11 cellular contexts compared by ENCODE assay signal in the genomic region with DNA sequence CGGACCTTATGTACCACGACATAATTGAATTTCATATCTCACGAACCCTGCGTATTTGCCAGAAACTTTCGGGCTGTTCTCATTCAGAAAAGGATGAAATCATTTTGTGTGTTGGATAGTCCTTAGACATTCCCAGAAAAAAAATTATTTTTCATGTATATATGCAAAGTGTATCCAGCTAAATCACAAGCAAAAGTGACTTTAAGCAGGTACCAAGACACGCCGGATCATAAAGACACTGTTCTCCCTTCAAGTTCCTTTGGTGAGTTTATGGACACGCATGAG. TPM values are rescaled to one million over a fixed set of nuclear protein-coding genes. Genes with fewer than 3 reads are reported as not detected.
A peak's percentile ranks its signal among the peaks of the same experiment; 100 is the strongest.
DNase-seq lines count a peak whose midpoint lies in the region; ATAC-seq, FAIRE-seq and TF ChIP-seq lines count a peak whose summit lies in the region.
"Had no signal": no experiment of that assay in that cellular context is flagged by ENCODE, and none has a peak within 500 bp of the region (broad histone marks: within the 10 kb centered on the region; RNA-seq: fewer than 3 reads in every experiment).

No MANE protein-coding gene starts in this region.

- peaks cover 15 to 28% (median 19%) of the 10 kb centered on the region in 10 experiments for H3K4me1 ChIP-seq in BLaER1 treated with 17β-estradiol and CSF1 and Interleukin-3, amounts not matched to agents 10 nM and 100 nM
- H3K4me1 ChIP-seq in K562 (replicated peaks in 1 of 2; ENCODE audit: control insufficient read depth in 2 of 2, insufficient read depth in 2 of 2, low read length in 2 of 2) (peaks cover 5 to 31% of the 10 kb centered on the region in 2 experiments; a peak in 4 of 5 replicates), neural progenitor cell (no peaks in the 10 kb centered on the region), heart left ventricle (peaks cover 0 to 13% (median 3%) of the 10 kb centered on the region in 12 donors)

- TF ChIP-seq POLR2A in K562 (conservative IDR thresholded peaks at IDR 0.05) (no peak), heart left ventricle (IDR thresholded peaks at IDR 0.05) (no peak)

- TF ChIP-seq CTCF in K562 (IDR thresholded peaks at IDR 0.05 in 2 of 3, conservative IDR thresholded peaks at IDR 0.05 in 1 of 3; ENCODE audit: insufficient read depth in 2 of 3, low read depth in 1 of 3, low read length in 3 of 3) = no peak; a peak in 1 of 6 replicates
- no peak for TF ChIP-seq CTCF in neural progenitor cell (IDR thresholded peaks at IDR 0.05)
- TF ChIP-seq CTCF in heart left ventricle (IDR thresholded peaks at IDR 0.05) = peak in 4 of 12 donors; percentile 9 to 28 (median 14)

- no peak for ATAC-seq in K562
- ATAC-seq in GM21786 (IDR thresholded peaks at IDR 0.05; ENCODE audit: unreplicated experiment) = no peak
- ATAC-seq in heart left ventricle = no peak
- ATAC-seq: stimulated activated naive CD8-positive, alpha-beta T cell treated with anti-CD3 and anti-CD28 coated beads, Interleukin-15, amount 100 ng/mL, for 72 hours had no signal

- H2AFZ ChIP-seq in K562 (ENCODE audit: low read depth, low read length) (peak overlapping the region; percentile 52), neural progenitor cell (replicated peaks) (no peak overlapping the region)

- 24% methylated on average over 8 of the region's 8 CpGs for WGBS in K562 (ENCODE audit: insufficient coverage, low coverage, missing lambda C conversion rate)
- 35 to 42% (median 38%) methylated on average over 8 of the region's 8 CpGs for WGBS in heart left ventricle, 4 donors

- H3K4me2 ChIP-seq in BLaER1 treated with 17β-estradiol and CSF1 and Interleukin-3, amounts not matched to agents 10 nM and 100 nM = peak overlapping the region in 8 of 11 experiments; percentile 2 to 61 (median 22); a peak in 8 of 22 replicates
- H3K4me2 ChIP-seq in K562 (ENCODE audit: insufficient read depth, low read length) = no peak overlapping the region; the same call in 1 of the 2 replicates
- peak overlapping the region; percentile 0 for H3K4me2 ChIP-seq in neural progenitor cell

- H3K4me1 Mint-ChIP-seq in IgD-negative memory B cell (peaks cover 33 to 47% (median 43%) of the 10 kb centered on the region in 3 donors), neural progenitor cell (peaks cover 16% of the 10 kb centered on the region)
- H3K4me1 Mint-ChIP-seq: stimulated activated naive CD8-positive, alpha-beta T cell treated with anti-CD3 and anti-CD28 coated beads, Interleukin-15, amount 100 ng/mL, for 72 hours had no signal

- H3K9me3 ChIP-seq in BLaER1 treated with 17β-estradiol and CSF1 and Interleukin-3, amounts not matched to agents 10 nM and 100 nM (replicated peaks in 1 of 11) = no peaks in the 10 kb centered on the region
- no peaks in the 10 kb centered on the region for H3K9me3 ChIP-seq in K562 (replicated peaks; ENCODE audit: control insufficient read depth, insufficient read depth, low read depth, low read length)
- no peaks in the 10 kb centered on the region for H3K9me3 ChIP-seq in neural progenitor cell (ENCODE audit: low read depth)
- H3K9me3 ChIP-seq in heart left ventricle = no peaks in the 10 kb centered on the region

- in situ Hi-C loops in K562 (cut with MboI) = loop anchor here (5.0 kb wide), 1 partner anchor 320 kb away; no protein-coding TSS in a partner anchor

- no peaks in the 10 kb centered on the region for H3K36me3 ChIP-seq in BLaER1 treated with 17β-estradiol and CSF1 and Interleukin-3, amounts not matched to agents 10 nM and 100 nM
- H3K36me3 ChIP-seq in K562 (ENCODE audit: control insufficient read depth, insufficient read depth, low read length) (no peaks in the 10 kb centered on the region), neural progenitor cell (no peaks in the 10 kb centered on the region), heart left ventricle (peaks cover 0 to 5% (median 0%) of the 10 kb centered on the region in 9 donors)

- H3K27ac Mint-ChIP-seq in IgD-negative memory B cell (peak overlapping the region in 2 of 3 donors; percentile 20 to 82), neural progenitor cell (no peak overlapping the region)
- H3K27ac Mint-ChIP-seq: activated naive CD4-positive, alpha-beta T cell treated with anti-CD3 and anti-CD28 coated beads, Interleukin-2, amount 50 U/mL, for 72 hours; stimulated activated naive CD8-positive, alpha-beta T cell treated with anti-CD3 and anti-CD28 coated beads, Interleukin-15, amount 100 ng/mL, for 72 hours had no signal

- peaks cover 3% of the 10 kb centered on the region for H3K27me3 Mint-ChIP-seq in IgD-negative memory B cell
- peaks cover 2% of the 10 kb centered on the region for H3K27me3 Mint-ChIP-seq in neural progenitor cell (ENCODE audit: insufficient read depth, low read depth)
- H3K27me3 Mint-ChIP-seq: stimulated activated naive CD8-positive, alpha-beta T cell treated with anti-CD3 and anti-CD28 coated beads, Interleukin-15, amount 100 ng/mL, for 72 hours had no signal

- H3K79me2 ChIP-seq in K562 (ENCODE audit: control insufficient read depth, insufficient read depth, low read length) = no peaks in the 10 kb centered on the region
- no peaks in the 10 kb centered on the region for H3K79me2 ChIP-seq in neural progenitor cell (ENCODE audit: low read depth)

- DNase-seq in K562 (ENCODE audit: extremely low read depth in 1 of 4, low spot score in 3 of 4) (no peak), neural progenitor cell (ENCODE audit: low spot score) (no peak), heart left ventricle (no peak), OCI-M1 (lab: John Stamatoyannopoulos, UW) (no peak)
- no peak for DNase-seq in activated naive CD4-positive, alpha-beta T cell treated with anti-CD3 and anti-CD28 coated beads, Interleukin-2, amount 50 U/mL, for 16 hours

- H3F3A ChIP-seq in neural progenitor cell (ENCODE audit: low read depth) = peaks cover 5% of the 10 kb centered on the region

- H4K20me1 ChIP-seq in BLaER1 treated with 17β-estradiol and CSF1 and Interleukin-3, amounts not matched to agents 10 nM and 100 nM = no peaks in the 10 kb centered on the region
- peaks cover 7% of the 10 kb centered on the region for H4K20me1 ChIP-seq in K562 (replicated peaks; ENCODE audit: control insufficient read depth, insufficient read depth, low read length)
- H4K20me1 ChIP-seq in neural progenitor cell (ENCODE audit: low read depth) = no peaks in the 10 kb centered on the region

- intact Hi-C loops in K562 (cut with micrococcal nuclease) = loop anchor here (1.0 to 5.0 kb wide), 8 partner anchors 60 to 319 kb away; partner anchors contain the start of gene C1D
- intact Hi-C loops in heart left ventricle (cut with DNase I) = loop anchor here (1.0 to 10.0 kb wide), 14 partner anchors 72 to 320 kb away; partner anchors contain the start of gene PPP3R1 (in 3 of the 10)

- no peak overlapping the region for H3K4me3 ChIP-seq in BLaER1 treated with 17β-estradiol and CSF1 and Interleukin-3, amounts not matched to agents 10 nM and 100 nM
- H3K4me3 ChIP-seq in K562 (no peak overlapping the region), neural progenitor cell (no peak overlapping the region), heart left ventricle (no peak overlapping the region)

- POLR2A ChIA-PET in K562 (lab: Yijun Ruan, JAX) = no interaction called here

- TF ChIP-seq RAD21 in K562 (CRISPR knock-in tag; conservative IDR thresholded peaks at IDR 0.05 in 1 of 2, IDR thresholded peaks at IDR 0.05 in 1 of 2) = no peak

- no peaks in the 10 kb centered on the region for H3K36me3 Mint-ChIP-seq in IgD-negative memory B cell
- no peaks in the 10 kb centered on the region for H3K36me3 Mint-ChIP-seq in neural progenitor cell
- H3K36me3 Mint-ChIP-seq: activated naive CD4-positive, alpha-beta T cell treated with anti-CD3 and anti-CD28 coated beads, Interleukin-2, amount 50 U/mL, for 72 hours had no signal

- no peaks in the 10 kb centered on the region for H3K9me1 ChIP-seq in K562 (ENCODE audit: control insufficient read depth, insufficient read depth, low read length)

- CTCF ChIA-PET in K562 (lab: Yijun Ruan, JAX; ENCODE audit: low intra/inter-chr PET ratio) = interaction anchor here (0.7 to 2.9 kb wide), 7 partner anchors 12 to 1081 kb away, joined by 3 to 23 read pairs (median 9); no protein-coding TSS in a partner anchor

- BruUV-seq in K562 (replicated peaks; lab: Mats Ljungman, UMichigan) = no TSS peak

- no peak overlapping the region for H3K27ac ChIP-seq in BLaER1 treated with 17β-estradiol and CSF1 and Interleukin-3, amounts not matched to agents 10 nM and 100 nM
- H3K27ac ChIP-seq in K562 (ENCODE audit: extremely low read depth, low read depth, low read length) (no peak overlapping the region), neural progenitor cell (no peak overlapping the region), heart left ventricle (no peak overlapping the region)

- H3K4me3 Mint-ChIP-seq in IgD-negative memory B cell = peak overlapping the region in 1 of 4 donors; percentile 91
- H3K4me3 Mint-ChIP-seq in neural progenitor cell = no peak overlapping the region
- H3K4me3 Mint-ChIP-seq: stimulated activated naive CD8-positive, alpha-beta T cell treated with anti-CD3 and anti-CD28 coated beads, Interleukin-15, amount 100 ng/mL, for 72 hours had no signal

- TF ChIP-seq EP300 in K562 (IDR thresholded peaks at IDR 0.05; ENCODE audit: low read length) = no peak

- no peak overlapping the region for H3K9ac ChIP-seq in BLaER1 treated with 17β-estradiol and CSF1 and Interleukin-3, amounts not matched to agents 10 nM and 100 nM
- H3K9ac ChIP-seq in K562 (ENCODE audit: insufficient read depth in 1 of 2, low read depth in 2 of 2, low read length in 2 of 2) = no peak overlapping the region
- no peak overlapping the region for H3K9ac ChIP-seq in neural progenitor cell

- no peaks in the 10 kb centered on the region for H3K27me3 ChIP-seq in BLaER1 treated with 17β-estradiol and CSF1 and Interleukin-3, amounts not matched to agents 10 nM and 100 nM
- no peaks in the 10 kb centered on the region for H3K27me3 ChIP-seq in K562 (ENCODE audit: control insufficient read depth in 2 of 2, insufficient read depth in 2 of 2, low read length in 2 of 2)
- H3K27me3 ChIP-seq in neural progenitor cell = no peaks in the 10 kb centered on the region
- H3K27me3 ChIP-seq in heart left ventricle = no peaks in the 10 kb centered on the region

- no peak for FAIRE-seq in K562 (lab: Jason Lieb, UNC)
- FAIRE-seq: HTR-8/SVneo had no signal

- H3K9me3 Mint-ChIP-seq in IgD-negative memory B cell (no peaks in the 10 kb centered on the region), neural progenitor cell (no peaks in the 10 kb centered on the region)
- H3K9me3 Mint-ChIP-seq: activated naive CD4-positive, alpha-beta T cell treated with anti-CD3 and anti-CD28 coated beads, Interleukin-2, amount 50 U/mL, for 72 hours; stimulated activated naive CD8-positive, alpha-beta T cell treated with anti-CD3 and anti-CD28 coated beads, Interleukin-15, amount 100 ng/mL, for 72 hours had no signal

RNA-seq across cellular contexts. Expression of gene PNO1, which starts 35.1 kb away (rescaled TPM):
- 17.9 TPM for polyA plus RNA-seq in IgD-negative memory B cell
- 7.1 and 12.9 TPM in 2 replicates for total RNA-seq in K562 (2011; cell fraction: chromatin; rRNA removed; ENCODE audit: low replicate concordance)
- 4.8 and 7.6 TPM in 2 replicates for total RNA-seq in K562 (2011; cell fraction: nucleolus; rRNA removed)
- 7.8 and 12.1 TPM in 2 replicates for total RNA-seq in K562 (2011; cell fraction: nucleoplasm; rRNA removed)
- 81.7 and 90.2 TPM in 2 replicates for total RNA-seq in K562 (2014; rRNA removed)
- total RNA-seq in K562 (2014; rRNA removed; fragmentation: Illumina TruSeq; extraction: Trizol) = 41.1 and 43.8 TPM in 2 replicates
- 42.8 and 43.8 TPM in 2 replicates for total RNA-seq in K562 (2015; rRNA removed; fragmentation: Illumina TruSeq; extraction: Trizol)
- total RNA-seq in K562 (2021) = 32.5 and 33.3 TPM in 2 replicates
- 14.4 and 33.7 TPM in 2 replicates for polyA plus RNA-seq in K562 (2011; rRNA removed)
- polyA plus RNA-seq in K562 (2011; cell fraction: cytosol; rRNA removed) = 10.8 and 16.5 TPM in 2 replicates
- 4.6 and 6.9 TPM in 2 replicates for polyA plus RNA-seq in K562 (2011; cell fraction: nucleus; rRNA removed)
- 19.4 and 32.3 TPM in 2 replicates for polyA plus RNA-seq in K562 (2012)
- polyA plus RNA-seq in K562 (2014; fragmentation: Illumina TruSeq; extraction: Trizol) = 48.5 and 53.1 TPM in 2 replicates
- polyA plus RNA-seq in K562 (2014; fragmentation: Nextera tagmentation; extraction: Ambion mirVana) = 10 to 100 TPM; 11.8 to 18.6 TPM
- polyA plus RNA-seq in K562 (2014; rRNA removed) = 53.9 and 62.5 TPM in 2 replicates
- 7.1 and 14.0 TPM in 2 replicates for polyA minus RNA-seq in K562 (2011; rRNA and poly(A)+ RNA removed)
- polyA minus RNA-seq in K562 (2011; cell fraction: cytosol; rRNA and poly(A)+ RNA removed) = 3.2 and 9.5 TPM in 2 replicates
- 2.4 and 2.8 TPM in 2 replicates for polyA minus RNA-seq in K562 (2011; cell fraction: nucleus; rRNA and poly(A)+ RNA removed)
- total RNA-seq in neural progenitor cell (ENCODE audit: low replicate concordance) = 14.6 and 20.6 TPM in 2 replicates
- 10 to 100 TPM in 3 of 9 donors, 1 to 10 TPM in 6; 6.6 to 11.3 (median 8.8) TPM for total RNA-seq in heart left ventricle
- 10 to 100 TPM in 1 of 2 donors, 1 to 10 TPM in 1; 4.5 to 20.1 TPM for polyA plus RNA-seq in heart left ventricle

RNA-seq across cellular contexts. Expression of gene C1D, which starts 59.8 kb away (rescaled TPM):
- 35.9 TPM for polyA plus RNA-seq in IgD-negative memory B cell
- 4.2 and 16.8 TPM in 2 replicates for total RNA-seq in K562 (2011; cell fraction: chromatin; rRNA removed; ENCODE audit: low replicate concordance)
- 3.0 and 3.7 TPM in 2 replicates for total RNA-seq in K562 (2011; cell fraction: nucleolus; rRNA removed)
- 7.8 and 12.7 TPM in 2 replicates for total RNA-seq in K562 (2011; cell fraction: nucleoplasm; rRNA removed)
- 26.9 and 36.2 TPM in 2 replicates for total RNA-seq in K562 (2014; rRNA removed)
- 60.4 and 76.1 TPM in 2 replicates for total RNA-seq in K562 (2014; rRNA removed; fragmentation: Illumina TruSeq; extraction: Trizol)
- total RNA-seq in K562 (2015; rRNA removed; fragmentation: Illumina TruSeq; extraction: Trizol) = 38.3 and 42.2 TPM in 2 replicates
- total RNA-seq in K562 (2021) = 21.3 and 33.2 TPM in 2 replicates
- 25.5 and 55.1 TPM in 2 replicates for polyA plus RNA-seq in K562 (2011; rRNA removed)
- 4.2 and 13.2 TPM in 2 replicates for polyA plus RNA-seq in K562 (2011; cell fraction: cytosol; rRNA removed)
- 4.5 and 5.1 TPM in 2 replicates for polyA plus RNA-seq in K562 (2011; cell fraction: nucleus; rRNA removed)
- 35.3 and 40.0 TPM in 2 replicates for polyA plus RNA-seq in K562 (2012)
- 59.2 and 73.2 TPM in 2 replicates for polyA plus RNA-seq in K562 (2014; fragmentation: Illumina TruSeq; extraction: Trizol)
- 100 to 1,000 TPM; 120 to 123 TPM for polyA plus RNA-seq in K562 (2014; fragmentation: Nextera tagmentation; extraction: Ambion mirVana)
- 55.3 and 56.5 TPM in 2 replicates for polyA plus RNA-seq in K562 (2014; rRNA removed)
- polyA minus RNA-seq in K562 (2011; rRNA and poly(A)+ RNA removed) = 14.4 and 24.5 TPM in 2 replicates
- 2.6 and 5.3 TPM in 2 replicates for polyA minus RNA-seq in K562 (2011; cell fraction: cytosol; rRNA and poly(A)+ RNA removed)
- 3.6 and 6.4 TPM in 2 replicates for polyA minus RNA-seq in K562 (2011; cell fraction: nucleus; rRNA and poly(A)+ RNA removed)
- 38.8 and 66.6 TPM in 2 replicates for total RNA-seq in neural progenitor cell (ENCODE audit: low replicate concordance)
- 10 to 100 TPM; 12.5 to 36.6 (median 16.9) TPM for total RNA-seq in heart left ventricle
- 10 to 100 TPM in 1 of 2 donors, 1 to 10 TPM in 1; 7.9 to 40.4 TPM for polyA plus RNA-seq in heart left ventricle
